In genomic region chr10:43407148-43407575, GRCh38 we compare ENCODE assay signal across 8 cellular contexts. TPM values are rescaled to one million over a fixed set of nuclear protein-coding genes. Genes with fewer than 3 reads are reported as not detected.
DNase-seq lines count a peak whose midpoint lies in the region; ATAC-seq and TF ChIP-seq lines count a peak whose summit lies in the region.

No MANE protein-coding gene starts in this region.

- 0% methylated on average over 2 to 59 of the region's 59 CpGs for WGBS in endodermal cell (ENCODE audit: insufficient coverage in 1 of 2, insufficient read length in 1 of 2), 2 experiments

- H4K20me1 ChIP-seq in Karpas-422 (ENCODE audit: insufficient read depth, low read depth, low read length) = peaks cover 39% of the 10 kb centered on the region

- H3K4me1 Mint-ChIP-seq in endodermal cell (peaks cover 23% of the 10 kb centered on the region), mesothelial cell of epicardium (peaks cover 30% of the 10 kb centered on the region)

- H3K4me2 ChIP-seq in Karpas-422 (ENCODE audit: low read depth, low read length, poor library complexity, severe bottlenecking) = peak overlapping the region; percentile 92

- H3K9me2 ChIP-seq in Karpas-422 (replicated peaks; ENCODE audit: insufficient read depth, low read length) = no peaks in the 10 kb centered on the region

- H3K9ac ChIP-seq in Karpas-422 (ENCODE audit: low read length) = peak overlapping the region; percentile 95
- peak overlapping the region; percentile 96 for H3K9ac ChIP-seq in endodermal cell (ENCODE audit: extremely low read depth, low read length, poor library complexity, severe bottlenecking)

- H2AFZ ChIP-seq in Karpas-422 (ENCODE audit: low read length) = no peak overlapping the region

- no peaks in the 10 kb centered on the region for H3K36me3 ChIP-seq in A673 (ENCODE audit: insufficient read depth, low read length, poor library complexity, severe bottlenecking)
- peaks cover 12% of the 10 kb centered on the region; the same call in 1 of the 2 replicates for H3K36me3 ChIP-seq in Karpas-422 (ENCODE audit: insufficient read depth, low read length)
- H3K36me3 ChIP-seq in endodermal cell (ENCODE audit: control insufficient read depth, insufficient read depth, low read length) = peaks cover 19% of the 10 kb centered on the region

- peaks cover 71% of the 10 kb centered on the region for H3K79me2 ChIP-seq in Karpas-422 (ENCODE audit: low read length)

- intact Hi-C loops in A673 (cut with micrococcal nuclease; ENCODE audit: unreplicated experiment) = no loop called here

- H3K36me3 Mint-ChIP-seq in endodermal cell (ENCODE audit: low read depth) (peaks cover 16% of the 10 kb centered on the region), mesothelial cell of epicardium (peaks cover 4% of the 10 kb centered on the region)

- CTCF ChIA-PET in A673 (lab: Charles Lee) = no interaction called here

- ATAC-seq in stimulated activated naive CD8-positive, alpha-beta T cell treated with anti-CD3 and anti-CD28 coated beads, Interleukin-15, Interleukin-2, amounts not matched to agents 100 U/mL and 50 U/mL, for 24 hours = no peak

- H3K4me3 ChIP-seq in A673 (ENCODE audit: low read depth, low read length, poor library complexity, severe bottlenecking) (peak overlapping the region; percentile 91), Karpas-422 (ENCODE audit: low read length) (peak overlapping the region; percentile 98), endodermal cell (ENCODE audit: low read length) (peak overlapping the region; percentile 91)

- H3K27ac ChIP-seq in A673 (ENCODE audit: low read depth, low read length, poor library complexity, severe bottlenecking) (peak overlapping the region; percentile 98), Karpas-422 (ENCODE audit: low read length) (peak overlapping the region; percentile 89), endodermal cell (ENCODE audit: low read depth, low read length) (peak overlapping the region; percentile 95)

- POLR2A ChIA-PET in A673 (lab: Charles Lee; ENCODE audit: low non-redundant PET) = interaction anchor here (0.7 kb wide), 2 partner anchors 10 to 14 kb away, joined by 4 to 6 read pairs; no protein-coding TSS in a partner anchor

- TSS peak; percentile 17 for BruUV-seq in A673 (replicated peaks; lab: Mats Ljungman, UMichigan)

- peak overlapping the region; percentile 93 for H3K4me3 Mint-ChIP-seq in endodermal cell
- peak overlapping the region; percentile 88 for H3K4me3 Mint-ChIP-seq in mesothelial cell of epicardium

- no peaks in the 10 kb centered on the region for H3K27me3 ChIP-seq in A673 (replicated peaks; ENCODE audit: insufficient read depth, low read depth, low read length, poor library complexity)
- H3K27me3 ChIP-seq in Karpas-422 (ENCODE audit: low read length) = no peaks in the 10 kb centered on the region
- no peaks in the 10 kb centered on the region for H3K27me3 ChIP-seq in endodermal cell (ENCODE audit: control insufficient read depth, insufficient read depth, low read length, poor library complexity, severe bottlenecking)

- peaks cover 39% of the 10 kb centered on the region for H3K4me1 ChIP-seq in A673 (ENCODE audit: insufficient read depth, low read length, poor library complexity, severe bottlenecking)
- peaks cover 54% of the 10 kb centered on the region for H3K4me1 ChIP-seq in Karpas-422 (ENCODE audit: low read length)
- peaks cover 6% of the 10 kb centered on the region for H3K4me1 ChIP-seq in endodermal cell (ENCODE audit: control insufficient read depth, insufficient read depth, low read length)

- no peaks in the 10 kb centered on the region for H3K27me3 Mint-ChIP-seq in endodermal cell (ENCODE audit: insufficient read depth)
- no peaks in the 10 kb centered on the region for H3K27me3 Mint-ChIP-seq in mesothelial cell of epicardium (ENCODE audit: low read depth)

- H3K9me3 Mint-ChIP-seq in endodermal cell (no peaks in the 10 kb centered on the region), mesothelial cell of epicardium (no peaks in the 10 kb centered on the region)

- TF ChIP-seq CTCF in A673 (conservative IDR thresholded peaks at IDR 0.05; ENCODE audit: low read depth, low read length) = no peak
- TF ChIP-seq CTCF in endodermal cell (conservative IDR thresholded peaks at IDR 0.05) = no peak
- TF ChIP-seq CTCF in mesothelial cell of epicardium (IDR thresholded peaks at IDR 0.05; ENCODE audit: unreplicated experiment) = no peak

- no peaks in the 10 kb centered on the region for H3K9me3 ChIP-seq in A673 (ENCODE audit: low read depth, low read length, poor library complexity, severe bottlenecking)
- H3K9me3 ChIP-seq in Karpas-422 (ENCODE audit: low read length) = no peaks in the 10 kb centered on the region
- no peaks in the 10 kb centered on the region for H3K9me3 ChIP-seq in endodermal cell (ENCODE audit: control insufficient read depth, low read length)

- H3K27ac Mint-ChIP-seq in endodermal cell (peak overlapping the region; percentile 99), mesothelial cell of epicardium (peak overlapping the region; percentile 99)

- DNase-seq in A673 (ENCODE audit: low spot score) (peak; percentile 55), GM19238 (ENCODE audit: insufficient read length, low spot score) (peak; percentile 47), Karpas-422 (peak; percentile 83), endodermal cell (peak; percentile 66), mesothelial cell of epicardium (ENCODE audit: low spot score in 2 of 2, unreplicated experiment in 2 of 2) (peak; percentile 48 to 71), middle frontal gyrus (ENCODE audit: extremely low spot score, low spot score) (no peak)
- peak; percentile 85 for DNase-seq in activated CD8-positive, alpha-beta memory T cell treated with anti-CD3 and anti-CD28 coated beads for 24 hours
- DNase-seq in stimulated activated naive CD8-positive, alpha-beta T cell treated with anti-CD3 and anti-CD28 coated beads, Interleukin-15, Interleukin-2, amounts not matched to agents 100 U/mL and 50 U/mL, for 24 hours = peak; percentile 73

RNA-seq across cellular contexts. Expression of gene HNRNPF, which starts 1.8 kb away (rescaled TPM):
- 265 and 277 TPM in 2 replicates for total RNA-seq in A673 (2021)
- 160 and 269 TPM in 2 replicates for total RNA-seq in Karpas-422 (2014; rRNA removed; shearing (Covaris generic); ENCODE audit: low replicate concordance)
- total RNA-seq in endodermal cell = 100 to 1,000 TPM; 283 to 299 TPM
- 222 TPM for polyA plus RNA-seq in endodermal cell (2013, experiment 1 of 2)
- polyA plus RNA-seq in endodermal cell (2013, experiment 2 of 2) = 193 TPM
- total RNA-seq in mesothelial cell of epicardium = 163 to 169 TPM (median 165 TPM) in 3 replicates

RNA-seq across cellular contexts. Expression of gene ZNF487, which starts 29.7 kb away (rescaled TPM):
- total RNA-seq in A673 (2021) (1.3 and 2.8 TPM in 2 replicates), endodermal cell (1 to 10 TPM; 3.8 to 6.6 TPM), mesothelial cell of epicardium (2.7 to 3.4 TPM (median 2.8 TPM) in 3 replicates)
- 11.5 and 11.8 TPM in 2 replicates for total RNA-seq in Karpas-422 (2014; rRNA removed; shearing (Covaris generic); ENCODE audit: low replicate concordance)
- 3.8 TPM for polyA plus RNA-seq in endodermal cell (2013, experiment 1 of 2)
- polyA plus RNA-seq in endodermal cell (2013, experiment 2 of 2) = 5.3 TPM

RNA-seq across cellular contexts. Expression of gene FXYD4, which starts 35.7 kb away (rescaled TPM):
- total RNA-seq in A673 (2021) (not detected in 2 replicates), endodermal cell (under 1 TPM in 1 of 2 donors, not detected in 1; 0.97 TPM), mesothelial cell of epicardium (not detected in 3 replicates)
- total RNA-seq in Karpas-422 (2014; rRNA removed; shearing (Covaris generic); ENCODE audit: low replicate concordance) = not detected in 2 replicates
- polyA plus RNA-seq in endodermal cell (2013, experiment 1 of 2) = not detected
- polyA plus RNA-seq in endodermal cell (2013, experiment 2 of 2) = not detected
